8 cellular contexts compared by ENCODE assay signal in the genomic region with DNA sequence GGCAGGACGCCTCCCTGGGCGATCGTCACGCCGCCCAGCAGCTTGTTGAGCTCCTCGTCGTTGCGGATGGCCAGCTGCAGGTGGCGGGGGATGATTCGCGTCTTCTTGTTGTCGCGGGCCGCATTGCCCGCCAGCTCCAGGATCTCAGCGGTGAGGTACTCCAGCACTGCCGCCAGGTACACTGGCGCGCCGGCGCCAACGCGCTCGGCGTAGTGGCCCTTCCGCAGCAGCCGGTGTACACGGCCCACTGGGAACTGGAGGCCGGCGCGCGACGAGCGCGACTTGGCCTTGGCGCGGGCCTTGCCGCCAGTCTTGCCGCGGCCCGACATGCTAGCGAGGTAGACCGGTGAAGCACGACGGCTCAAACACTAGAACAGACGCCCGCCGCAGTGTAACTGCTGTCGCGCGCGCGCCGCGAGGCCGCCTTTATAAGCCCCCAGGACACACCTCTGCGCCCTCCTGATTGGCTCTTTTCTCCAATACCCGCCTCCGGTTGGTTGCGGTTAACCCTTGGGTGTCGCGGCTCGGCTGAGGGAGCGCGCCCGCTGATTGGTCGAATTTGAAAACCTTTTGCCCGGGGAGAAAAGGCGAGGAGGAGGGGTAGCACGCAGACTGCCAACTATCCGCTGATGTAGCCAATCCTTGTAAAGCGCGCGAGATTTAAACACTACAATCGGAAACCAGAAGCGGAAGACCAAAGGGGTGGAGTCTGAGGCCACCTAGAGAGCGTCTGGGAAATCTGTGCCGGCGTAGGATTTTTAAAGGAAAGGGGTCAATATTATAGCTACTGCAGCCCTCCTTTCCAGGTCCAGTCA. TPM values are rescaled to one million over a fixed set of nuclear protein-coding genes. Genes with fewer than 3 reads are reported as not detected.
DNase-seq lines count a peak whose midpoint lies in the region; ATAC-seq lines count a peak whose summit lies in the region.

No MANE protein-coding gene starts in this region.

- H3K4me1 ChIP-seq in effector memory CD4-positive, alpha-beta T cell (ENCODE audit: control insufficient read depth, insufficient read depth, low read length, poor library complexity, severe bottlenecking) = peaks cover 24% of the 10 kb centered on the region

- H3K36me3 ChIP-seq in effector memory CD4-positive, alpha-beta T cell (ENCODE audit: control insufficient read depth, insufficient read depth, low read length) = peaks cover 14% of the 10 kb centered on the region

- DNase-seq in COR-L47 (lab: John Stamatoyannopoulos, UW) (peak; percentile 99), HT1080 (ENCODE audit: low read depth) (peak; percentile 100), lung microvascular endothelial cell (ENCODE audit: low read depth in 2 of 2) (peak; percentile 100)
- DNase-seq in NK-92 treated with Interleukin-12 subunit alpha and Interleukin-12 subunit beta, amount 100 ng/mL, for 24 hours (lab: John Stamatoyannopoulos, UW) = peak; percentile 99
- peak; percentile 98 to 100 for DNase-seq in activated CD8-positive, alpha-beta memory T cell treated with anti-CD3 and anti-CD28 coated beads for 4 hours (ENCODE audit: low read depth in 2 of 2)
- DNase-seq in effector memory CD4-positive, alpha-beta T cell = peak; percentile 99 to 100 (median 99)
- peak; percentile 96 to 99 (median 99) for DNase-seq in stimulated activated CD4-positive, alpha-beta T cell treated with anti-CD3 and anti-CD28 coated beads, TNF-alpha, amount 100 ng/mL, for 4 hours (ENCODE audit: low read depth in 3 of 3)

- ATAC-seq in GM21367 (IDR thresholded peaks at IDR 0.05; ENCODE audit: unreplicated experiment) = peak; percentile 75

- H3K4me3 ChIP-seq in effector memory CD4-positive, alpha-beta T cell (ENCODE audit: insufficient read depth, low read depth, low read length, poor library complexity, severe bottlenecking) = peak overlapping the region; percentile 68

- no peaks in the 10 kb centered on the region for H3K9me3 ChIP-seq in effector memory CD4-positive, alpha-beta T cell (ENCODE audit: control insufficient read depth, low read length)

- no peaks in the 10 kb centered on the region for H3K27me3 ChIP-seq in effector memory CD4-positive, alpha-beta T cell (replicated peaks; ENCODE audit: control insufficient read depth, insufficient read depth, low read length, poor library complexity, severe bottlenecking)

- peak overlapping the region; percentile 63 for H3K27ac ChIP-seq in effector memory CD4-positive, alpha-beta T cell (ENCODE audit: insufficient read depth, low read length, poor library complexity, severe bottlenecking)

RNA-seq across cellular contexts. Expression of a gene that starts 6.4 kb away (rescaled TPM):
- 35.0 and 46.0 TPM in 2 replicates for total RNA-seq in HT1080 (2014; rRNA removed; shearing (Covaris generic))
- 55.0 and 55.4 TPM in 2 replicates for polyA plus RNA-seq in HT1080 (2015; cell fraction: cytosol; rRNA removed)
- polyA plus RNA-seq in HT1080 (2015; cell fraction: nucleus; rRNA removed) = 182 and 229 TPM in 2 replicates
- 10.7 and 16.3 TPM in 2 replicates for total RNA-seq in lung microvascular endothelial cell

RNA-seq across cellular contexts. Expression of a gene that starts 10.6 kb away (rescaled TPM):
- 6.1 and 9.3 TPM in 2 replicates for total RNA-seq in HT1080 (2014; rRNA removed; shearing (Covaris generic))
- 46.0 and 56.4 TPM in 2 replicates for polyA plus RNA-seq in HT1080 (2015; cell fraction: cytosol; rRNA removed)
- polyA plus RNA-seq in HT1080 (2015; cell fraction: nucleus; rRNA removed) = 60.3 and 62.5 TPM in 2 replicates
- total RNA-seq in lung microvascular endothelial cell = 3.0 and 4.6 TPM in 2 replicates

RNA-seq across cellular contexts. Expression of a gene that starts 11.9 kb away (rescaled TPM):
- 17.2 and 17.8 TPM in 2 replicates for total RNA-seq in HT1080 (2014; rRNA removed; shearing (Covaris generic))
- 15.2 and 17.2 TPM in 2 replicates for polyA plus RNA-seq in HT1080 (2015; cell fraction: cytosol; rRNA removed)
- 27.0 and 30.1 TPM in 2 replicates for polyA plus RNA-seq in HT1080 (2015; cell fraction: nucleus; rRNA removed)
- total RNA-seq in lung microvascular endothelial cell = 1.7 and 2.8 TPM in 2 replicates

RNA-seq across cellular contexts. Expression of a gene that starts 26.1 kb away (rescaled TPM):
- total RNA-seq in HT1080 (2014; rRNA removed; shearing (Covaris generic)) = 17.9 and 18.2 TPM in 2 replicates
- polyA plus RNA-seq in HT1080 (2015; cell fraction: cytosol; rRNA removed) = 9.3 and 10.1 TPM in 2 replicates
- polyA plus RNA-seq in HT1080 (2015; cell fraction: nucleus; rRNA removed) = 44.6 and 47.3 TPM in 2 replicates
- 9.4 and 11.7 TPM in 2 replicates for total RNA-seq in lung microvascular endothelial cell

RNA-seq across cellular contexts. Expression of a gene that starts 27.7 kb away (rescaled TPM):
- 24.9 and 29.0 TPM in 2 replicates for total RNA-seq in HT1080 (2014; rRNA removed; shearing (Covaris generic))
- polyA plus RNA-seq in HT1080 (2015; cell fraction: cytosol; rRNA removed) = 10.4 and 10.7 TPM in 2 replicates
- polyA plus RNA-seq in HT1080 (2015; cell fraction: nucleus; rRNA removed) = 32.2 and 35.1 TPM in 2 replicates
- 17.0 and 23.4 TPM in 2 replicates for total RNA-seq in lung microvascular endothelial cell

Comparison
In these comparisons a context has a peak if more than half of its experiments do, and no peak if none do; other contexts are left out.
1. Peak in every context shown above with its lines: DNase-seq, ATAC-seq, H3K4me3 ChIP-seq and H3K27ac ChIP-seq.